In the genomic region with DNA sequence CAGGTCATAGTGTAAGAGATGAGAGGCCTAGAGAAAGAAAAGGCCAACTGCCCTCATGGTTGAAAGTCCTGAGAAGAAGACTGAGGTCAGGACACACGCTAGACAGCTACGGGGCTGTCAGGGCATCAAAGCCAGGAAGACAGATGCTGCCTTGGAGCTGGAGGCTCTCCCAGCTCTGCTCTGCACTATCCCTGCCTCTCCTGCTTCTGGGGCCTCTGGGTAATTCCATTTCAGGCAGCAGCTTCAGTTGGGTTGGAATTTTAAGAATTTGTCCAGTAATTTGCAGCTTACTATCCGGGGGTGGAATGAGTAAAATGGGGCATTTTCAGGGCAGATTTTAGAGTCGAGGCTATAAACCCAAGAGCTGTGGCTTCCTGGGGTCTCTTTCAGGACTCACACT, we compare ENCODE assay signal across 20 cellular contexts.
DNase-seq lines count a peak whose midpoint lies in the region; ATAC-seq, FAIRE-seq and TF ChIP-seq lines count a peak whose summit lies in the region.
"Had no signal": no experiment of that assay in that cellular context is flagged by ENCODE, and none has a peak within 500 bp of the region (broad histone marks: within the 10 kb centered on the region; RNA-seq: fewer than 3 reads in every experiment).

No MANE protein-coding gene starts in this region.

- no peaks in the 10 kb centered on the region; a peak in 1 of 4 replicates for H3K9me3 ChIP-seq in H1 (ENCODE audit: insufficient read depth in 2 of 2, low read depth in 1 of 2, low read length in 1 of 2)
- H3K9me3 ChIP-seq in muscle layer of duodenum (ENCODE audit: control insufficient read depth in 1 of 2, low read length in 2 of 2) = no peaks in the 10 kb centered on the region
- no peaks in the 10 kb centered on the region for H3K9me3 ChIP-seq in WERI-Rb-1 (ENCODE audit: severe bottlenecking)
- H3K9me3 ChIP-seq: breast epithelium had no signal

- H4K91ac ChIP-seq in H1 (replicated peaks; ENCODE audit: insufficient read length, low read length) = no peak overlapping the region

- H3K4me2 ChIP-seq in H1 (ENCODE audit: insufficient read depth in 1 of 2, low read depth in 2 of 2, low read length in 2 of 2) = no peak overlapping the region

- H3K23me2 ChIP-seq in H1 (ENCODE audit: low read depth, low read length) = no peaks in the 10 kb centered on the region

- H3K18ac ChIP-seq in H1 (ENCODE audit: extremely low read depth, low read length) = no peak overlapping the region

- no peak overlapping the region for H3K14ac ChIP-seq in H1 (ENCODE audit: insufficient read length)

- H2BK5ac ChIP-seq in H1 (ENCODE audit: low read depth, low read length) = no peak overlapping the region

- H2BK15ac ChIP-seq in H1 (ENCODE audit: low read length) = no peak overlapping the region

- no peak overlapping the region for H4K5ac ChIP-seq in H1 (ENCODE audit: insufficient read length, low read depth, low read length)

- no peaks in the 10 kb centered on the region for H3K27me3 ChIP-seq in H1 (replicated peaks in 1 of 4; ENCODE audit: control insufficient read depth in 3 of 4, extremely low read depth in 1 of 4, insufficient read depth in 3 of 4, low read length in 3 of 4)
- H3K27me3 ChIP-seq in muscle layer of duodenum (ENCODE audit: low read depth, low read length) = no peaks in the 10 kb centered on the region
- H3K27me3 ChIP-seq in WERI-Rb-1 (ENCODE audit: insufficient read depth, low read depth, severe bottlenecking) = peaks cover 17% of the 10 kb centered on the region
- H3K27me3 ChIP-seq: breast epithelium, MG63 had no signal

- no peak overlapping the region for H2BK120ac ChIP-seq in H1 (replicated peaks; ENCODE audit: low read depth, low read length)

- no peaks in the 10 kb centered on the region for H4K20me1 ChIP-seq in H1 (replicated peaks in 1 of 2; ENCODE audit: control insufficient read depth in 1 of 2, insufficient read depth in 2 of 2, low read length in 2 of 2)

- no peak overlapping the region for H2AK5ac ChIP-seq in H1 (ENCODE audit: low read depth, low read length)

- 94% methylated on average over 4 of the region's 4 CpGs; no CpG with 5 or more reads in 1 of the 2 experiments for WGBS in H1 (ENCODE audit: extremely low coverage in 1 of 2, insufficient coverage in 1 of 2, insufficient read length in 1 of 2, insufficient replicate concordance in 2 of 2, low coverage in 1 of 2, low lambda C conversion rate in 2 of 2, missing lambda C conversion rate in 1 of 2), 2 experiments

- no peak overlapping the region; the same call in 1 of the 2 replicates for H4K8ac ChIP-seq in H1 (ENCODE audit: extremely low read depth, insufficient read depth, low read length)

- DNase-seq in AG10803 (ENCODE audit: low read depth) = peak; percentile 91
- DNase-seq in NCI-H226 = peak; percentile 43
- DNase-seq in H1 (ENCODE audit: low read depth in 1 of 2, low spot score in 2 of 2) = no peak
- DNase-seq in activated naive CD4-positive, alpha-beta T cell treated with anti-CD3 and anti-CD28 coated beads, Interleukin-2, amount 50 U/mL, for 16 hours = no peak
- DNase-seq in retina = no peak
- DNase-seq in WERI-Rb-1 = no peak
- DNase-seq: ACHN; activated gamma-delta T cell treated with Interleukin-2 at 50 U/mL for 16 hours; COR-L47; effector memory CD8-positive, alpha-beta T cell; GDM1; H9; MG63; naive thymus-derived CD4-positive, alpha-beta T cell; NCI-H187 treated with DMSO at 0.1 percent for 48 hours; stimulated activated naive CD4-positive, alpha-beta T cell treated with Interleukin-2 at 50 U/mL for 16 hours; T-helper 17 cell had no signal

- POLR2A ChIA-PET in H1 (lab: Charles Lee; ENCODE audit: partially characterized antibody) = no interaction called here

- H3K4me3 ChIP-seq in AG10803 (ENCODE audit: low read length) = no peak overlapping the region
- H3K4me3 ChIP-seq in H1 (ENCODE audit: extremely low read depth in 1 of 4, insufficient read depth in 2 of 4, low read depth in 3 of 4, low read length in 4 of 4) = no peak overlapping the region
- H3K4me3 ChIP-seq in muscle layer of duodenum (ENCODE audit: low read depth in 1 of 2, low read length in 2 of 2) = no peak overlapping the region
- H3K4me3 ChIP-seq in WERI-Rb-1 (ENCODE audit: low read depth, low read length) = no peak overlapping the region
- H3K4me3 ChIP-seq: breast epithelium, MG63 had no signal

- TF ChIP-seq RAD21 in H1 (IDR thresholded peaks at IDR 0.05 in 1 of 2, conservative IDR thresholded peaks at IDR 0.05 in 1 of 2; ENCODE audit: low read depth in 2 of 2, low read length in 2 of 2) = no peak

- H3K4ac ChIP-seq in H1 (replicated peaks; ENCODE audit: insufficient read length, low read depth, low read length) = no peak overlapping the region

- CTCF ChIA-PET in H1 (lab: Charles Lee; ENCODE audit: partially characterized antibody) = interaction anchor here (0.5 to 2.3 kb wide), 4 partner anchors 10 to 75 kb away, joined by 3 to 7 read pairs (median 4); no protein-coding TSS in a partner anchor

- no peak for TF ChIP-seq POLR2A in H1 (IDR thresholded peaks at IDR 0.05; ENCODE audit: control extremely low read depth in 1 of 2, low read depth in 2 of 2, low read length in 2 of 2)

- no peak for FAIRE-seq in H1 (lab: Jason Lieb, UNC)

- no peaks in the 10 kb centered on the region for H3K79me1 ChIP-seq in H1 (ENCODE audit: low read depth, low read length)

- no peaks in the 10 kb centered on the region for H3K36me3 ChIP-seq in H1 (ENCODE audit: control insufficient read depth in 2 of 4, insufficient read depth in 4 of 4, low read length in 3 of 4)
- H3K36me3 ChIP-seq in muscle layer of duodenum (ENCODE audit: control insufficient read depth in 1 of 2, insufficient read depth in 2 of 2, low read length in 2 of 2) = no peaks in the 10 kb centered on the region
- no peaks in the 10 kb centered on the region for H3K36me3 ChIP-seq in WERI-Rb-1
- H3K36me3 ChIP-seq: breast epithelium, MG63 had no signal

- no peak for ATAC-seq in GM21526 (IDR thresholded peaks at IDR 0.05; ENCODE audit: low FRiP score, unreplicated experiment)
- ATAC-seq: effector memory CD8-positive, alpha-beta T cell; naive thymus-derived CD4-positive, alpha-beta T cell; T-helper 17 cell had no signal

- H2BK12ac ChIP-seq in H1 (ENCODE audit: low read depth, low read length) = no peak overlapping the region

- no peak overlapping the region for H3K9ac ChIP-seq in H1 (replicated peaks in 1 of 4; ENCODE audit: extremely low read depth in 1 of 4, low read depth in 3 of 4, low read length in 3 of 4)

- H2AFZ ChIP-seq in H1 (ENCODE audit: low read length) = 0 out of 2 replicates have a peak overlapping the region, but pooled peaks have one; percentile 31

- H2BK20ac ChIP-seq in H1 (ENCODE audit: low read length) = no peak overlapping the region

- no peak overlapping the region for H3K56ac ChIP-seq in H1 (replicated peaks; ENCODE audit: insufficient read length, low read depth, low read length)

- H3K27ac ChIP-seq in H1 (ENCODE audit: low read depth, low read length) (no peak overlapping the region), muscle layer of duodenum (ENCODE audit: low read length) (peak overlapping the region; percentile 5), WERI-Rb-1 (no peak overlapping the region)
- H3K27ac ChIP-seq: breast epithelium had no signal

- H3K79me2 ChIP-seq in H1 (ENCODE audit: control insufficient read depth in 1 of 2, insufficient read depth in 2 of 2, low read length in 2 of 2) = no peaks in the 10 kb centered on the region

- no peak overlapping the region for H3K23ac ChIP-seq in H1 (ENCODE audit: insufficient read length)

- no peaks in the 10 kb centered on the region for H3K4me1 ChIP-seq in H1 (replicated peaks in 1 of 4; ENCODE audit: control insufficient read depth in 3 of 4, insufficient read depth in 4 of 4, low read length in 3 of 4)
- peaks cover 0 to 6% of the 10 kb centered on the region in 2 donors for H3K4me1 ChIP-seq in muscle layer of duodenum (ENCODE audit: control insufficient read depth in 1 of 2, insufficient read depth in 2 of 2, low read length in 2 of 2)
- H3K4me1 ChIP-seq: breast epithelium had no signal

- TF ChIP-seq CTCF in AG10803 (conservative IDR thresholded peaks at IDR 0.05; ENCODE audit: low read length) (no peak), H1 (IDR thresholded peaks at IDR 0.05; ENCODE audit: control extremely low read depth in 1 of 3, insufficient read depth in 1 of 3, low read depth in 1 of 3, low read length in 3 of 3) (no peak), WERI-Rb-1 (IDR thresholded peaks at IDR 0.05; ENCODE audit: low read depth, low read length) (no peak)

- no peak for TF ChIP-seq EP300 in H1 (IDR thresholded peaks at IDR 0.05; ENCODE audit: borderline replicate concordance in 1 of 2, low read depth in 2 of 2, low read length in 2 of 2)

TF ChIP-seq in H1, 55 proteins besides CTCF, POLR2A, EP300 and RAD21:
- TF ChIP-seq CHD2 (IDR thresholded peaks at IDR 0.05; ENCODE audit: low read length) = no peak
- TF ChIP-seq SIN3A (conservative IDR thresholded peaks at IDR 0.05 in 1 of 2, IDR thresholded peaks at IDR 0.05 in 1 of 2; ENCODE audit: low read depth in 1 of 2, low read length in 2 of 2) = no peak
- TF ChIP-seq CEBPB (IDR thresholded peaks at IDR 0.05; ENCODE audit: low read depth, low read length) = no peak
- TF ChIP-seq KDM5A (IDR thresholded peaks at IDR 0.05; ENCODE audit: low read length) = no peak
- no peak for TF ChIP-seq CREB1 (IDR thresholded peaks at IDR 0.05)
- no peak for TF ChIP-seq KDM4A (IDR thresholded peaks at IDR 0.05; ENCODE audit: low read depth, low read length, severe bottlenecking)
- no peak for TF ChIP-seq CBX5 (IDR thresholded peaks at IDR 0.05; ENCODE audit: low read depth, low read length)
- no peak for TF ChIP-seq ZNF274 (IDR thresholded peaks at IDR 0.05; ENCODE audit: borderline replicate concordance, extremely low read depth, low read length)
- TF ChIP-seq TAF7 (optimal IDR thresholded peaks at IDR 0.05; ENCODE audit: borderline replicate concordance, low read depth, low read length) = no peak
- no peak for TF ChIP-seq SP2 (IDR thresholded peaks at IDR 0.05; ENCODE audit: low read length)

Comparison
In these comparisons a context has a peak if more than half of its experiments do, and no peak if none do; other contexts are left out.
1. DNase-seq: peak in AG10803 (single experiment) and NCI-H226 (single experiment); none in H1 (0 of 2), activated naive CD4-positive, alpha-beta T cell treated with anti-CD3 and anti-CD28 coated beads, Interleukin-2, amount 50 U/mL, for 16 hours (single experiment), retina (single experiment) and WERI-Rb-1 (single experiment).